Comparison of ENCODE assay signal across 19 cellular contexts in genomic region chr1:224492632-224493031, GRCh38.
"Had no signal": no experiment of that assay in that cellular context is flagged by ENCODE, and none has a peak within 500 bp of the region (broad histone marks: within the 10 kb centered on the region; RNA-seq: fewer than 3 reads in every experiment).

No MANE protein-coding gene starts in this region.

- H3K36me3 Mint-ChIP-seq: activated naive CD4-positive, alpha-beta T cell treated with anti-CD3 and anti-CD28 coated beads, Interleukin-2, amount 50 U/mL, for 24 hours had no signal

- H3K4me3 Mint-ChIP-seq: activated CD8-positive, alpha-beta T cell treated with anti-CD3 and anti-CD28 coated beads, Interleukin-2, amount 10 ng/mL, durations not matched to agents 7 days and 5 days; activated naive CD4-positive, alpha-beta T cell treated with anti-CD3 and anti-CD28 coated beads, Interleukin-2, amount 50 U/mL, for 24 hours; activated T-helper 1 cell treated with anti-CD3 and anti-CD28 coated beads, Interleukin-12 subunit alpha, Interleukin-12 subunit beta, Interleukin-2, Interleukin-4 antibody, amounts not matched to agents 30 ng/mL and 10 ng/mL and 1 ng/mL, durations not matched to agents 14 hours and 24 hours and 36 hours; T-helper 1 cell treated with Interleukin-12 subunit alpha and Interleukin-12 subunit beta and Interleukin-4 antibody, amounts not matched to agents 30 μg/mL and 1 μg/mL, for 36 hours had no signal

- ATAC-seq: activated CD8-positive, alpha-beta T cell treated with anti-CD3 and anti-CD28 coated beads, Interleukin-2, amount 10 ng/mL, durations not matched to agents 7 days and 5 days had no signal

- DNase-seq: activated CD4-positive, alpha-beta T cell treated with anti-CD3 and anti-CD28 coated beads for 48 hours; activated CD4-positive, alpha-beta T cell treated with anti-CD3 and anti-CD28 coated beads, Interleukin-2, amount 50 U/mL, for 4 hours; activated CD4-positive, CD25-positive, alpha-beta regulatory T cell treated with anti-CD3 and anti-CD28 coated beads, Interleukin-2, amount 50 U/mL, for 72 hours; activated CD8-positive, alpha-beta memory T cell treated with anti-CD3 and anti-CD28 coated beads, Interleukin-2, amount 50 U/mL, for 48 hours; activated CD8-positive, alpha-beta T cell treated with anti-CD3 and anti-CD28 coated beads, Interleukin-2, amount 10 ng/mL, durations not matched to agents 7 days and 5 days; activated effector memory CD4-positive, alpha-beta T cell treated with Interleukin-2 at 50 U/mL for 16 hours; activated naive CD4-positive, alpha-beta T cell; activated T-cell treated with anti-CD3 and anti-CD28 coated beads, Interleukin-2, amount 50 U/mL, for 1 hour; aorta; central memory CD4-positive, alpha-beta T cell; NCI-H187 treated with DMSO at 0.1 percent for 48 hours; NCI-H446; NCI-H524; NK-92 treated with Interleukin-12 subunit alpha and Interleukin-12 subunit beta, amount 100 ng/mL, for 24 hours; OCI-M1; SHP77 treated with DMSO at 0.1 percent for 48 hours had no signal

- H3K27ac Mint-ChIP-seq: activated CD8-positive, alpha-beta T cell treated with anti-CD3 and anti-CD28 coated beads, Interleukin-2, amount 10 ng/mL, durations not matched to agents 7 days and 5 days; activated T-helper 1 cell treated with anti-CD3 and anti-CD28 coated beads, Interleukin-12 subunit alpha, Interleukin-12 subunit beta, Interleukin-2, Interleukin-4 antibody, amounts not matched to agents 30 ng/mL and 10 ng/mL and 1 ng/mL, durations not matched to agents 14 hours and 24 hours and 36 hours; T-helper 1 cell treated with Interleukin-12 subunit alpha and Interleukin-12 subunit beta and Interleukin-4 antibody, amounts not matched to agents 30 μg/mL and 1 μg/mL, for 36 hours had no signal
